ENCODE assay signal across 10 cellular contexts in genomic region chr5:59152701-59153245, GRCh38.
DNase-seq lines count a peak whose midpoint lies in the region; ATAC-seq, FAIRE-seq and TF ChIP-seq lines count a peak whose summit lies in the region.
"Had no signal": no experiment of that assay in that cellular context is flagged by ENCODE, and none has a peak within 500 bp of the region (broad histone marks: within the 10 kb centered on the region; RNA-seq: fewer than 3 reads in every experiment).

No MANE protein-coding gene starts in this region.

- H3K4me1 Mint-ChIP-seq in activated T-cell treated with anti-CD3 and anti-CD28 coated beads, Interleukin-2, amount 50 U/mL, for 72 hours (ENCODE audit: low read depth): no peaks in the 10 kb centered on the region
- peaks cover 21% of the 10 kb centered on the region for H3K4me1 Mint-ChIP-seq in activated T-helper 17 cell treated with anti-CD3 and anti-CD28 coated beads, Interleukin-2, amount 50 U/mL, for 72 hours
- H3K4me1 Mint-ChIP-seq in stimulated activated effector memory CD8-positive, alpha-beta T cell treated with anti-CD3 and anti-CD28 coated beads, Interleukin-12 subunit alpha, Interleukin-12 subunit beta, amount 100 ng/mL, for 72 hours: peaks cover 18% of the 10 kb centered on the region

- no peak for DNase-seq in activated T-cell treated with anti-CD3 and anti-CD28 coated beads, Interleukin-2, amount 50 U/mL, for 72 hours
- no peak for DNase-seq in activated T-cell treated with anti-CD3 and anti-CD28 coated beads, Interleukin-2, amount 50 U/mL, for 48 hours
- DNase-seq in stimulated activated effector memory CD8-positive, alpha-beta T cell treated with anti-CD3 and anti-CD28 coated beads, Interleukin-12 subunit alpha, Interleukin-12 subunit beta, amount 100 ng/mL, for 72 hours (ENCODE audit: low spot score in 2 of 2): no peak
- no peak for DNase-seq in effector memory CD4-positive, alpha-beta T cell
- no peak for DNase-seq in activated effector memory CD4-positive, alpha-beta T cell treated with anti-CD3 and anti-CD28 coated beads, Interleukin-2, amount 50 U/mL, for 16 hours
- DNase-seq in kidney: no peak
- DNase-seq: small intestine had no signal

- H3K9me3 ChIP-seq in effector memory CD4-positive, alpha-beta T cell (ENCODE audit: control insufficient read depth, low read length): no peaks in the 10 kb centered on the region
- no peaks in the 10 kb centered on the region for H3K9me3 ChIP-seq in kidney (ENCODE audit: control insufficient read depth in 1 of 2, low read length in 2 of 2)

- TF ChIP-seq CTCF in kidney (IDR thresholded peaks at IDR 0.05; ENCODE audit: borderline replicate concordance, extremely low read depth, insufficient read depth): no peak

- peaks cover 9% of the 10 kb centered on the region for H3K4me1 ChIP-seq in effector memory CD4-positive, alpha-beta T cell (ENCODE audit: control insufficient read depth, insufficient read depth, low read length, poor library complexity, severe bottlenecking)
- H3K4me1 ChIP-seq in kidney (ENCODE audit: control insufficient read depth in 1 of 2, insufficient read depth in 1 of 2, low read depth in 1 of 2, low read length in 2 of 2): peaks cover 4 to 5% of the 10 kb centered on the region in 2 donors

- H3K4me3 Mint-ChIP-seq in activated T-cell treated with anti-CD3 and anti-CD28 coated beads, Interleukin-2, amount 50 U/mL, for 72 hours: peak overlapping the region; percentile 58 to 66
- H3K4me3 Mint-ChIP-seq in activated T-helper 17 cell treated with anti-CD3 and anti-CD28 coated beads, Interleukin-2, amount 50 U/mL, for 72 hours: no peak overlapping the region
- H3K4me3 Mint-ChIP-seq in stimulated activated effector memory CD8-positive, alpha-beta T cell treated with anti-CD3 and anti-CD28 coated beads, Interleukin-12 subunit alpha, Interleukin-12 subunit beta, amount 100 ng/mL, for 72 hours: peak overlapping the region; percentile 37

- H3K4me3 ChIP-seq in effector memory CD4-positive, alpha-beta T cell (ENCODE audit: insufficient read depth, low read depth, low read length, poor library complexity, severe bottlenecking): no peak overlapping the region
- H3K4me3 ChIP-seq in kidney (ENCODE audit: low read length in 2 of 2): no peak overlapping the region

- intact Hi-C loops in kidney (cut with DNase I): no loop called here

- FAIRE-seq in kidney (lab: Jason Lieb, UNC): no peak
- FAIRE-seq: astrocyte, small intestine had no signal

- H3K9ac ChIP-seq in kidney (ENCODE audit: low read length in 2 of 2): no peak overlapping the region

- no peaks in the 10 kb centered on the region for H3K9me3 Mint-ChIP-seq in activated T-cell treated with anti-CD3 and anti-CD28 coated beads, Interleukin-2, amount 50 U/mL, for 72 hours
- peaks cover 6% of the 10 kb centered on the region for H3K9me3 Mint-ChIP-seq in activated T-helper 17 cell treated with anti-CD3 and anti-CD28 coated beads, Interleukin-2, amount 50 U/mL, for 72 hours
- H3K9me3 Mint-ChIP-seq in stimulated activated effector memory CD8-positive, alpha-beta T cell treated with anti-CD3 and anti-CD28 coated beads, Interleukin-12 subunit alpha, Interleukin-12 subunit beta, amount 100 ng/mL, for 72 hours: no peaks in the 10 kb centered on the region

- H3K36me3 ChIP-seq in effector memory CD4-positive, alpha-beta T cell (ENCODE audit: control insufficient read depth, insufficient read depth, low read length): no peaks in the 10 kb centered on the region
- peaks cover 0 to 4% of the 10 kb centered on the region in 2 donors for H3K36me3 ChIP-seq in kidney (ENCODE audit: control insufficient read depth in 1 of 2, insufficient read depth in 2 of 2, low read length in 2 of 2)

- ATAC-seq in activated T-cell treated with anti-CD3 and anti-CD28 coated beads, Interleukin-2, amount 50 U/mL, for 72 hours (replicated peaks in 1 of 2): peak; percentile 68
- peak; percentile 52 for ATAC-seq in HG03442 (IDR thresholded peaks at IDR 0.05; ENCODE audit: unreplicated experiment)
- ATAC-seq in activated T-helper 17 cell treated with anti-CD3 and anti-CD28 coated beads, Interleukin-2, amount 50 U/mL, for 72 hours (replicated peaks): peak; percentile 81
- ATAC-seq in stimulated activated effector memory CD8-positive, alpha-beta T cell treated with anti-CD3 and anti-CD28 coated beads, Interleukin-12 subunit alpha, Interleukin-12 subunit beta, amount 100 ng/mL, for 72 hours: peak; percentile 60

- no peaks in the 10 kb centered on the region for H3K27me3 ChIP-seq in effector memory CD4-positive, alpha-beta T cell (replicated peaks; ENCODE audit: control insufficient read depth, insufficient read depth, low read length, poor library complexity, severe bottlenecking)

- no peaks in the 10 kb centered on the region for H3K27me3 Mint-ChIP-seq in activated T-cell treated with anti-CD3 and anti-CD28 coated beads, Interleukin-2, amount 50 U/mL, for 72 hours (ENCODE audit: low read depth)
- no peaks in the 10 kb centered on the region for H3K27me3 Mint-ChIP-seq in activated T-helper 17 cell treated with anti-CD3 and anti-CD28 coated beads, Interleukin-2, amount 50 U/mL, for 72 hours

- H3K27ac Mint-ChIP-seq in activated T-cell treated with anti-CD3 and anti-CD28 coated beads, Interleukin-2, amount 50 U/mL, for 72 hours: peak overlapping the region; percentile 5
- no peak overlapping the region for H3K27ac Mint-ChIP-seq in activated T-helper 17 cell treated with anti-CD3 and anti-CD28 coated beads, Interleukin-2, amount 50 U/mL, for 72 hours
- no peak overlapping the region for H3K27ac Mint-ChIP-seq in stimulated activated effector memory CD8-positive, alpha-beta T cell treated with anti-CD3 and anti-CD28 coated beads, Interleukin-12 subunit alpha, Interleukin-12 subunit beta, amount 100 ng/mL, for 72 hours

- H3K27ac ChIP-seq in effector memory CD4-positive, alpha-beta T cell (ENCODE audit: insufficient read depth, low read length, poor library complexity, severe bottlenecking): no peak overlapping the region
- peak overlapping the region in 1 of 2 donors; percentile 17 for H3K27ac ChIP-seq in kidney (ENCODE audit: low read depth in 2 of 2, low read length in 2 of 2)

- H3K36me3 Mint-ChIP-seq in activated T-cell treated with anti-CD3 and anti-CD28 coated beads, Interleukin-2, amount 50 U/mL, for 72 hours (ENCODE audit: insufficient read depth in 2 of 2): no peaks in the 10 kb centered on the region
- no peaks in the 10 kb centered on the region for H3K36me3 Mint-ChIP-seq in activated T-helper 17 cell treated with anti-CD3 and anti-CD28 coated beads, Interleukin-2, amount 50 U/mL, for 72 hours (ENCODE audit: low read depth)
- no peaks in the 10 kb centered on the region for H3K36me3 Mint-ChIP-seq in stimulated activated effector memory CD8-positive, alpha-beta T cell treated with anti-CD3 and anti-CD28 coated beads, Interleukin-12 subunit alpha, Interleukin-12 subunit beta, amount 100 ng/mL, for 72 hours
